6 cellular contexts compared by ENCODE assay signal in genomic region chr4:144209491-144209890, GRCh38.
"Had no signal": no experiment of that assay in that cellular context is flagged by ENCODE, and none has a peak within 500 bp of the region (broad histone marks: within the 10 kb centered on the region; RNA-seq: fewer than 3 reads in every experiment).

No MANE protein-coding gene starts in this region.

- H3K4me3 Mint-ChIP-seq: GM23338, H9 had no signal

- H3K4me3 ChIP-seq: GM23338, K562 had no signal

- H3K9me3 Mint-ChIP-seq: GM23338 had no signal

- H3K4me1 Mint-ChIP-seq: GM23338, H9 had no signal

- H3K27ac Mint-ChIP-seq: GM23338, H9 had no signal

- ATAC-seq: GM23338, K562 had no signal

- DNase-seq: H9, HCEC 1CT, IMR-90, KG1 had no signal
